ENCODE assay signal across 8 cellular contexts in genomic region chrX:11533211-11533651, GRCh38.
DNase-seq lines count a peak whose midpoint lies in the region; ATAC-seq, FAIRE-seq and TF ChIP-seq lines count a peak whose summit lies in the region.

No MANE protein-coding gene starts in this region.

- no peak overlapping the region for H3K27ac ChIP-seq in esophagus muscularis mucosa (replicated peaks in 1 of 4)

- H3K9me3 ChIP-seq in esophagus muscularis mucosa, result no peaks in the 10 kb centered on the region

- peak; percentile 78 for DNase-seq in AG10803 (ENCODE audit: low read depth)
- peak; percentile 17 for DNase-seq in GM18507 (ENCODE audit: extremely low spot score, insufficient read length, low read depth)
- DNase-seq in NCI-H1417 treated with DMSO at 0.1 percent for 48 hours (lab: John Stamatoyannopoulos, UW), result peak; percentile 97
- DNase-seq in SK-N-DZ (ENCODE audit: low spot score), result peak; percentile 81
- no peak for DNase-seq in esophagus muscularis mucosa (ENCODE audit: extremely low spot score)

- 2% methylated on average over 2 of the region's 2 CpGs for WGBS in esophagus muscularis mucosa

- no peaks in the 10 kb centered on the region for H3K9me3 Mint-ChIP-seq in nephron

- H3K27me3 ChIP-seq in esophagus muscularis mucosa, result no peaks in the 10 kb centered on the region

- peak; percentile 97 for FAIRE-seq in GM18507 (lab: Jason Lieb, UNC)

- H3K27ac Mint-ChIP-seq in nephron, result no peak overlapping the region

- peaks cover 0 to 17% (median 7%) of the 10 kb centered on the region in 4 donors for H3K4me1 ChIP-seq in esophagus muscularis mucosa

- H3K4me3 Mint-ChIP-seq in nephron, result no peak overlapping the region

- intact Hi-C loops in esophagus muscularis mucosa (cut with DNase I), result loop anchor here (2.0 kb wide), 2 partner anchors 192 to 238 kb away; no protein-coding TSS in a partner anchor

- no peaks in the 10 kb centered on the region for H3K36me3 Mint-ChIP-seq in nephron (ENCODE audit: low read depth)

- H3K36me3 ChIP-seq in esophagus muscularis mucosa, result no peaks in the 10 kb centered on the region

- TF ChIP-seq CTCF in AG10803 (conservative IDR thresholded peaks at IDR 0.05; ENCODE audit: low read length) (peak; percentile 70), esophagus muscularis mucosa (IDR thresholded peaks at IDR 0.05) (peak; percentile 72 to 98 (median 95)), nephron (IDR thresholded peaks at IDR 0.05; ENCODE audit: unreplicated experiment in 3 of 3) (peak; percentile 65 to 97 (median 77))

- no peaks in the 10 kb centered on the region for H3K27me3 Mint-ChIP-seq in nephron (ENCODE audit: low read depth)

- no peak for TF ChIP-seq POLR2A in esophagus muscularis mucosa (IDR thresholded peaks at IDR 0.05; ENCODE audit: low read depth)

- no peak for TF ChIP-seq EP300 in esophagus muscularis mucosa (IDR thresholded peaks at IDR 0.05)

- H3K4me3 ChIP-seq in AG10803 (ENCODE audit: low read length) (no peak overlapping the region), esophagus muscularis mucosa (no peak overlapping the region)

- ATAC-seq in HG02870 (IDR thresholded peaks at IDR 0.05; ENCODE audit: unreplicated experiment), result peak; percentile 89
- ATAC-seq in HG03280 (IDR thresholded peaks at IDR 0.05; ENCODE audit: unreplicated experiment), result no peak

- peaks cover 16% of the 10 kb centered on the region for H3K4me1 Mint-ChIP-seq in nephron
